In genomic region chr17:8995711-8996110, GRCh38 we compare ENCODE assay signal across 22 cellular contexts. TPM values are rescaled to one million over a fixed set of nuclear protein-coding genes. Genes with fewer than 3 reads are reported as not detected.
"Had no signal": no experiment of that assay in that cellular context is flagged by ENCODE, and none has a peak within 500 bp of the region (broad histone marks: within the 10 kb centered on the region; RNA-seq: fewer than 3 reads in every experiment).

No MANE protein-coding gene starts in this region.

- FAIRE-seq: keratinocyte, TTC549 had no signal

- H3K36me3 Mint-ChIP-seq: activated CD8-positive, alpha-beta memory T cell treated with anti-CD3 and anti-CD28 coated beads, Interleukin-2, amount 10 ng/mL, durations not matched to agents 7 days and 5 days; activated naive CD8-positive, alpha-beta T cell treated with anti-CD3 and anti-CD28 coated beads, Interleukin-2, amount 10 ng/mL, durations not matched to agents 7 days and 5 days had no signal

- H3K27ac ChIP-seq: skin epidermis, testis, upper lobe of left lung had no signal

- H3K4me3 ChIP-seq: lung, skin epidermis, testis, upper lobe of left lung had no signal

- H3K4me3 Mint-ChIP-seq: activated CD4-positive, alpha-beta T cell treated with anti-CD3 and anti-CD28 coated beads for 36 hours; activated CD8-positive, alpha-beta memory T cell treated with anti-CD3 and anti-CD28 coated beads, Interleukin-2, amount 10 ng/mL, durations not matched to agents 7 days and 5 days; activated naive CD8-positive, alpha-beta T cell treated with anti-CD3 and anti-CD28 coated beads, Interleukin-2, amount 10 ng/mL, durations not matched to agents 7 days and 5 days; activated T-helper 17 cell treated with anti-CD3 and anti-CD28 coated beads, Interleukin-2, amount 50 U/mL, for 72 hours; effector memory CD8-positive, alpha-beta T cell; T-helper 2 cell treated with Interferon-gamma antibody and Interleukin-4, amounts not matched to agents 5 μg/mL and 100 μg/mL, for 36 hours had no signal

- H3K27me3 ChIP-seq: testis had no signal

- H3K9me3 ChIP-seq: testis, upper lobe of left lung had no signal

- DNase-seq: activated CD4-positive, alpha-beta T cell treated with anti-CD3 and anti-CD28 coated beads for 36 hours; activated CD4-positive, alpha-beta T cell treated with anti-CD3 and anti-CD28 coated beads, Interleukin-2, amount 50 U/mL, for 48 hours; activated CD8-positive, alpha-beta memory T cell treated with anti-CD3 and anti-CD28 coated beads, Interleukin-2, amount 10 ng/mL, durations not matched to agents 7 days and 5 days; activated naive CD4-positive, alpha-beta T cell treated with Interleukin-2 at 50 U/mL for 16 hours; activated naive CD8-positive, alpha-beta T cell treated with anti-CD3 and anti-CD28 coated beads, Interleukin-2, amount 10 ng/mL, durations not matched to agents 7 days and 5 days; amygdala; dermis blood vessel endothelial cell; effector memory CD8-positive, alpha-beta T cell; midbrain; stimulated activated CD4-positive, alpha-beta T cell treated with anti-CD3 and anti-CD28 coated beads, Interleukin-15, amount 100 ng/mL, for 24 hours; stimulated activated CD4-positive, alpha-beta T cell treated with anti-CD3 and anti-CD28 coated beads, Interleukin-2, amount 100 ng/mL, for 48 hours; testis; upper lobe of left lung had no signal

- H3K4me1 Mint-ChIP-seq: activated T-helper 17 cell treated with anti-CD3 and anti-CD28 coated beads, Interleukin-2, amount 50 U/mL, for 72 hours had no signal

- ATAC-seq: activated CD4-positive, alpha-beta T cell treated with anti-CD3 and anti-CD28 coated beads for 36 hours; activated CD8-positive, alpha-beta memory T cell treated with anti-CD3 and anti-CD28 coated beads, Interleukin-2, amount 10 ng/mL, durations not matched to agents 7 days and 5 days; activated T-helper 17 cell treated with anti-CD3 and anti-CD28 coated beads, Interleukin-2, amount 50 U/mL, for 72 hours; effector memory CD8-positive, alpha-beta T cell; left lobe of liver had no signal

- H3K9me3 Mint-ChIP-seq: activated naive CD8-positive, alpha-beta T cell treated with anti-CD3 and anti-CD28 coated beads, Interleukin-2, amount 10 ng/mL, durations not matched to agents 7 days and 5 days; activated T-helper 17 cell treated with anti-CD3 and anti-CD28 coated beads, Interleukin-2, amount 50 U/mL, for 72 hours; effector memory CD8-positive, alpha-beta T cell; T-helper 2 cell treated with Interferon-gamma antibody and Interleukin-4, amounts not matched to agents 5 μg/mL and 100 μg/mL, for 36 hours had no signal

- H3K27ac Mint-ChIP-seq: activated CD4-positive, alpha-beta T cell treated with anti-CD3 and anti-CD28 coated beads for 36 hours; activated CD8-positive, alpha-beta memory T cell treated with anti-CD3 and anti-CD28 coated beads, Interleukin-2, amount 10 ng/mL, durations not matched to agents 7 days and 5 days; activated naive CD8-positive, alpha-beta T cell treated with anti-CD3 and anti-CD28 coated beads, Interleukin-2, amount 10 ng/mL, durations not matched to agents 7 days and 5 days; activated T-helper 17 cell treated with anti-CD3 and anti-CD28 coated beads, Interleukin-2, amount 50 U/mL, for 72 hours; effector memory CD8-positive, alpha-beta T cell; T-helper 2 cell treated with Interferon-gamma antibody and Interleukin-4, amounts not matched to agents 5 μg/mL and 100 μg/mL, for 36 hours had no signal

- H3K36me3 ChIP-seq: upper lobe of left lung had no signal

- H3K4me1 ChIP-seq: testis, upper lobe of left lung had no signal

RNA-seq across cellular contexts. Expression of gene PIK3R5, which starts 30.2 kb away (rescaled TPM):
- total RNA-seq: dermis blood vessel endothelial cell, fibroblast of villous mesenchyme had no signal
- polyA plus RNA-seq: keratinocyte, neural cell had no signal
